Comparison of ENCODE assay signal across 21 cellular contexts in genomic region chr10:73798927-73799563, GRCh38. TPM values are rescaled to one million over a fixed set of nuclear protein-coding genes. Genes with fewer than 3 reads are reported as not detected.
DNase-seq lines count a peak whose midpoint lies in the region; ATAC-seq, FAIRE-seq and TF ChIP-seq lines count a peak whose summit lies in the region.
"Had no signal": no experiment of that assay in that cellular context is flagged by ENCODE, and none has a peak within 500 bp of the region (broad histone marks: within the 10 kb centered on the region; RNA-seq: fewer than 3 reads in every experiment).

No MANE protein-coding gene starts in this region.

- H2AFZ ChIP-seq in GM12878 (ENCODE audit: control insufficient read depth, low read depth, low read length) (no peak overlapping the region), mesenchymal stem cell (ENCODE audit: low read depth, low read length) (no peak overlapping the region)

- H4K91ac ChIP-seq in mesenchymal stem cell (ENCODE audit: low read length) = peak overlapping the region; percentile 18

- no peak for TF ChIP-seq CTCF in GM12878 (IDR thresholded peaks at IDR 0.05 in 2 of 3, conservative IDR thresholded peaks at IDR 0.05 in 1 of 3; ENCODE audit: control insufficient read depth in 2 of 3, extremely low read depth in 1 of 3, insufficient read depth in 1 of 3, low read depth in 3 of 3, low read length in 3 of 3)

- no peak overlapping the region for H4K8ac ChIP-seq in mesenchymal stem cell (ENCODE audit: low read length)

- H3K4me2 ChIP-seq in GM12878 (ENCODE audit: control insufficient read depth, insufficient read depth) (no peak overlapping the region), mesenchymal stem cell (ENCODE audit: low read length, poor library complexity, severe bottlenecking) (no peak overlapping the region)

- TF ChIP-seq POLR2A in GM12878 (IDR thresholded peaks at IDR 0.05; ENCODE audit: low read depth, low read length) = peak; percentile 74

- no TSS peak for BruUV-seq in GM12878 (replicated peaks; lab: Mats Ljungman, UMichigan)

- H2BK12ac ChIP-seq in mesenchymal stem cell (ENCODE audit: low read length in 2 of 2) = no peak overlapping the region

- H3K4me3 ChIP-seq in GM12878 (no peak overlapping the region), mesenchymal stem cell (ENCODE audit: insufficient read depth in 1 of 2, low read depth in 1 of 2, low read length in 2 of 2) (no peak overlapping the region), aorta (ENCODE audit: low read length in 2 of 2) (no peak overlapping the region)
- H3K4me3 ChIP-seq: dorsolateral prefrontal cortex, esophagus squamous epithelium, lung, psoas muscle, stomach had no signal

- no peak overlapping the region for H2BK5ac ChIP-seq in mesenchymal stem cell (ENCODE audit: low read depth, low read length, poor library complexity, severe bottlenecking)

- no peak overlapping the region for H3K14ac ChIP-seq in mesenchymal stem cell (ENCODE audit: low read length in 2 of 2)

- H3K27ac ChIP-seq in GM12878 (ENCODE audit: control insufficient read depth, insufficient read depth) (no peak overlapping the region), mesenchymal stem cell (ENCODE audit: low read length, poor library complexity, severe bottlenecking) (no peak overlapping the region), aorta (ENCODE audit: low read depth in 1 of 2, low read length in 2 of 2) (no peak overlapping the region)
- H3K27ac ChIP-seq: esophagus squamous epithelium, psoas muscle, stomach had no signal

- DNase-seq in Right ventricle myocardium inferior (ENCODE audit: missing footprints) = no peak
- no peak for DNase-seq in cardiac septum (ENCODE audit: low spot score)
- no peak for DNase-seq in GM12878 (ENCODE audit: low read depth, low spot score)
- DNase-seq in mesenchymal stem cell = no peak
- DNase-seq in aorta = peak; percentile 43 to 71
- DNase-seq in activated CD4-positive, alpha-beta T cell treated with anti-CD3 and anti-CD28 coated beads, Interleukin-2, amount 50 U/mL, for 1 hour = no peak
- DNase-seq in activated CD4-positive, alpha-beta T cell treated with anti-CD3 and anti-CD28 coated beads for 1 hour = no peak
- no peak for DNase-seq in activated naive CD4-positive, alpha-beta T cell (lab: John Stamatoyannopoulos, UW)
- DNase-seq: ACHN; activated naive CD4-positive, alpha-beta T cell treated with anti-CD3 and anti-CD28 coated beads, Interleukin-2, amount 10 ng/mL, durations not matched to agents 7 days and 5 days; EL; esophagus squamous epithelium; naive B cell; NCI-H1694; NCI-H345; NK-92 treated with Interleukin-12 subunit alpha and Interleukin-12 subunit beta, amount 100 ng/mL, for 24 hours; RPMI8226; stomach had no signal

- no peak for FAIRE-seq in GM12878 (lab: Jason Lieb, UNC)

- peak overlapping the region in 1 of 2 experiments; percentile 13 for H3K18ac ChIP-seq in mesenchymal stem cell (ENCODE audit: low read depth in 1 of 2, low read length in 2 of 2)

- H3K9ac ChIP-seq in GM12878 (ENCODE audit: control insufficient read depth, insufficient read depth, low read length) (no peak overlapping the region), mesenchymal stem cell (ENCODE audit: low read length) (no peak overlapping the region)

- ATAC-seq in Right ventricle myocardium inferior = peak; percentile 14
- no peak for ATAC-seq in GM12878
- ATAC-seq in aorta (ENCODE audit: low FRiP score) = no peak

- H4K20me1 ChIP-seq in GM12878 (ENCODE audit: control insufficient read depth, insufficient read depth) = no peaks in the 10 kb centered on the region

- POLR2A ChIA-PET in GM12878 (lab: Charles Lee) = interaction anchor here (1.4 to 1.9 kb wide), 2 partner anchors 11 kb away, joined by 5 to 7 read pairs; no protein-coding TSS in a partner anchor

- no peak overlapping the region for H2AK5ac ChIP-seq in mesenchymal stem cell (ENCODE audit: low read length, severe bottlenecking)

- no peak for TF ChIP-seq EP300 in GM12878 (IDR thresholded peaks at IDR 0.05; ENCODE audit: borderline replicate concordance in 1 of 2, control insufficient read depth in 1 of 2, low read depth in 2 of 2, low read length in 2 of 2)

- no peak for TF ChIP-seq RAD21 in GM12878 (IDR thresholded peaks at IDR 0.05; ENCODE audit: insufficient read depth, low read depth, low read length)

- RAD21 ChIA-PET in GM12878 (lab: Charles Lee; ENCODE audit: unreplicated experiment) = no interaction called here

- H3K4me1 ChIP-seq in GM12878 (ENCODE audit: control insufficient read depth, insufficient read depth, low read length) = peaks cover 13% of the 10 kb centered on the region
- peaks cover 2% of the 10 kb centered on the region for H3K4me1 ChIP-seq in mesenchymal stem cell (ENCODE audit: control insufficient read depth, insufficient read depth, low read depth, low read length)
- H3K4me1 ChIP-seq in aorta (ENCODE audit: control insufficient read depth in 1 of 2, insufficient read depth in 2 of 2, low read length in 2 of 2) = no peaks in the 10 kb centered on the region
- H3K4me1 ChIP-seq: psoas muscle had no signal

- no peaks in the 10 kb centered on the region for H3K9me3 ChIP-seq in GM12878 (replicated peaks; ENCODE audit: control insufficient read depth, insufficient read depth, low read length)
- no peaks in the 10 kb centered on the region for H3K9me3 ChIP-seq in mesenchymal stem cell (ENCODE audit: control insufficient read depth, low read length)
- no peaks in the 10 kb centered on the region for H3K9me3 ChIP-seq in aorta (ENCODE audit: control insufficient read depth, low read length)
- H3K9me3 ChIP-seq: esophagus squamous epithelium, psoas muscle, stomach had no signal

- intact Hi-C loops in Right ventricle myocardium inferior (cut with DNase I) (no loop called here), cardiac septum (cut with DNase I) (no loop called here), GM12878 (cut with micrococcal nuclease; ENCODE audit: unreplicated experiment) (no loop called here), aorta (cut with DNase I) (no loop called here)

- CTCF ChIA-PET in GM12878 (lab: Yijun Ruan, JAX) = no interaction called here

- H3K4ac ChIP-seq in mesenchymal stem cell (ENCODE audit: low read depth in 1 of 2, low read length in 2 of 2) = no peak overlapping the region

- in situ Hi-C loops in GM12878 (cut with MboI) = no loop called here

- H2BK120ac ChIP-seq in mesenchymal stem cell (ENCODE audit: low read depth, low read length) = no peak overlapping the region

- no peak overlapping the region for H3K23ac ChIP-seq in mesenchymal stem cell (ENCODE audit: low read length in 2 of 2)

- WGBS in GM12878 (ENCODE audit: insufficient coverage, insufficient replicate concordance, low lambda C conversion rate, missing lambda C conversion rate) = 92% methylated on average over 10 of the region's 10 CpGs
- WGBS in mesenchymal stem cell = 98% methylated on average over 8 of the region's 10 CpGs
- 71 to 78% methylated on average over 9 to 10 of the region's 10 CpGs for WGBS in aorta, 2 donors

- H3K27me3 ChIP-seq in GM12878 (replicated peaks in 1 of 2; ENCODE audit: control insufficient read depth in 2 of 2, insufficient read depth in 2 of 2, low read length in 1 of 2) (no peaks in the 10 kb centered on the region), mesenchymal stem cell (ENCODE audit: control insufficient read depth in 1 of 2, insufficient read depth in 1 of 2, low read length in 2 of 2) (no peaks in the 10 kb centered on the region), aorta (ENCODE audit: control insufficient read depth in 1 of 2, insufficient read depth in 2 of 2, low read length in 1 of 2) (no peaks in the 10 kb centered on the region)
- H3K27me3 ChIP-seq: dorsolateral prefrontal cortex, esophagus squamous epithelium, stomach had no signal

- no peak overlapping the region for H2BK15ac ChIP-seq in mesenchymal stem cell (ENCODE audit: low read depth, poor library complexity, severe bottlenecking)

- no peaks in the 10 kb centered on the region; the same call in 1 of the 2 replicates for H3K79me2 ChIP-seq in GM12878 (ENCODE audit: control insufficient read depth, insufficient read depth, low read length)

- SMC1A ChIA-PET in GM12878 (lab: Charles Lee; ENCODE audit: uncharacterized antibody, unreplicated experiment) = no interaction called here

- H3K36me3 ChIP-seq in GM12878 (ENCODE audit: control insufficient read depth in 2 of 2, insufficient read depth in 2 of 2, low read length in 1 of 2) (peaks cover 13 to 33% of the 10 kb centered on the region in 2 experiments), mesenchymal stem cell (ENCODE audit: control insufficient read depth in 1 of 2, insufficient read depth in 2 of 2, low read depth in 1 of 2, low read length in 2 of 2) (peaks cover 87 to 96% of the 10 kb centered on the region in 2 experiments), aorta (ENCODE audit: control insufficient read depth in 1 of 2, insufficient read depth in 2 of 2, low read length in 1 of 2) (peaks cover 0 to 19% of the 10 kb centered on the region in 2 donors)

- H3K79me1 ChIP-seq in mesenchymal stem cell (replicated peaks; ENCODE audit: low read length, poor library complexity, severe bottlenecking) = no peaks in the 10 kb centered on the region

RNA-seq across cellular contexts. Expression of gene NDST2, which starts 12.4 kb away (rescaled TPM):
- 10.5 TPM for total RNA-seq in Right ventricle myocardium inferior
- 16.0 TPM for total RNA-seq in cardiac septum
- total RNA-seq in GM12878 (2013; cell fraction: nucleolus; rRNA removed) = 57.1 and 85.9 TPM in 2 replicates
- total RNA-seq in GM12878 (2014; rRNA removed) = 18.0 and 18.8 TPM in 2 replicates
- 8.9 and 10.1 TPM in 2 replicates for total RNA-seq in GM12878 (2014; rRNA removed; fragmentation: Illumina TruSeq; extraction: Trizol)
- total RNA-seq in GM12878 (2021) = 34.3 and 35.2 TPM in 2 replicates
- 19.1 TPM for polyA plus RNA-seq in GM12878 (2011; ENCODE audit: low read depth)
- 23.8 and 31.1 TPM in 2 replicates for polyA plus RNA-seq in GM12878 (2011; rRNA removed)
- 24.8 and 31.5 TPM in 2 replicates for polyA plus RNA-seq in GM12878 (2011; cell fraction: cytosol; rRNA removed)
- 81.5 and 88.2 TPM in 2 replicates for polyA plus RNA-seq in GM12878 (2011; cell fraction: nucleus; rRNA removed)
- polyA plus RNA-seq in GM12878 (2012) = 19.5 and 19.8 TPM in 2 replicates
- polyA plus RNA-seq in GM12878 (2014; fragmentation: Illumina TruSeq; extraction: Trizol) = 16.6 and 22.6 TPM in 2 replicates
- 1 to 10 TPM; 2.2 to 3.0 TPM for polyA plus RNA-seq in GM12878 (2014; fragmentation: Nextera tagmentation; extraction: Ambion mirVana)
- polyA plus RNA-seq in GM12878 (2014; rRNA removed) = 31.3 and 34.7 TPM in 2 replicates
- polyA plus RNA-seq in GM12878 (2016; fragmentation: Nextera tagmentation; extraction: Ambion mirVana) = 10 to 100 TPM; 22.7 to 24.0 TPM
- 26.0 and 29.3 TPM in 2 replicates for polyA minus RNA-seq in GM12878 (2011; rRNA and poly(A)+ RNA removed)
- 11.8 and 16.4 TPM in 2 replicates for polyA minus RNA-seq in GM12878 (2011; cell fraction: cytosol; rRNA and poly(A)+ RNA removed)
- polyA minus RNA-seq in GM12878 (2011; cell fraction: nucleus; rRNA and poly(A)+ RNA removed) = 36.6 and 66.7 TPM in 2 replicates
- 16.6 TPM for polyA plus RNA-seq in mesenchymal stem cell (2013, experiment 1 of 2)
- polyA plus RNA-seq in mesenchymal stem cell (2013, experiment 2 of 2) = 16.7 TPM
- total RNA-seq in aorta = 10 to 100 TPM; 31.9 to 55.6 TPM
- 10 to 100 TPM in 1 of 2 donors, 1 to 10 TPM in 1; 2.1 to 23.2 TPM for polyA plus RNA-seq in aorta

RNA-seq across cellular contexts. Expression of gene ZSWIM8, which starts 13.6 kb away (rescaled TPM):
- total RNA-seq in Right ventricle myocardium inferior (45.3 TPM), cardiac septum (57.1 TPM), GM12878 (2014; rRNA removed) (23.9 and 30.8 TPM in 2 replicates), GM12878 (2014; rRNA removed; fragmentation: Illumina TruSeq; extraction: Trizol) (16.4 and 18.7 TPM in 2 replicates), GM12878 (2021) (45.4 and 47.9 TPM in 2 replicates), aorta (100 to 1,000 TPM; 116 to 137 TPM)
- 75.9 and 86.5 TPM in 2 replicates for total RNA-seq in GM12878 (2013; cell fraction: nucleolus; rRNA removed)
- polyA plus RNA-seq in GM12878 (2011; ENCODE audit: low read depth) = 79.3 TPM
- polyA plus RNA-seq in GM12878 (2011; rRNA removed) (17.5 and 44.6 TPM in 2 replicates), GM12878 (2014; fragmentation: Illumina TruSeq; extraction: Trizol) (15.3 and 31.5 TPM in 2 replicates), GM12878 (2014; fragmentation: Nextera tagmentation; extraction: Ambion mirVana) (1 to 10 TPM; 7.8 to 8.5 TPM), GM12878 (2014; rRNA removed) (47.1 and 48.8 TPM in 2 replicates), GM12878 (2016; fragmentation: Nextera tagmentation; extraction: Ambion mirVana) (10 to 100 TPM; 14.0 to 15.1 TPM), aorta (100 to 1,000 TPM in 1 of 2 donors, 10 to 100 TPM in 1; 75.1 to 314 TPM)
- 39.4 and 62.6 TPM in 2 replicates for polyA plus RNA-seq in GM12878 (2011; cell fraction: cytosol; rRNA removed)
- 436 and 485 TPM in 2 replicates for polyA plus RNA-seq in GM12878 (2011; cell fraction: nucleus; rRNA removed)
- polyA plus RNA-seq in GM12878 (2012) = 58.6 and 83.1 TPM in 2 replicates
- polyA minus RNA-seq in GM12878 (2011; rRNA and poly(A)+ RNA removed) = 36.3 and 63.7 TPM in 2 replicates
- 23.0 and 27.1 TPM in 2 replicates for polyA minus RNA-seq in GM12878 (2011; cell fraction: cytosol; rRNA and poly(A)+ RNA removed)
- 43.3 and 67.1 TPM in 2 replicates for polyA minus RNA-seq in GM12878 (2011; cell fraction: nucleus; rRNA and poly(A)+ RNA removed)
- polyA plus RNA-seq in mesenchymal stem cell (2013, experiment 1 of 2) = 89.1 TPM
- polyA plus RNA-seq in mesenchymal stem cell (2013, experiment 2 of 2) = 80.7 TPM

RNA-seq across cellular contexts. Expression of gene CHCHD1, which starts 17.2 kb away (rescaled TPM):
- total RNA-seq in Right ventricle myocardium inferior (30.8 TPM), cardiac septum (19.5 TPM), GM12878 (2014; rRNA removed) (74.3 and 77.4 TPM in 2 replicates), GM12878 (2014; rRNA removed; fragmentation: Illumina TruSeq; extraction: Trizol) (42.8 and 47.5 TPM in 2 replicates), GM12878 (2021) (35.0 and 36.9 TPM in 2 replicates), aorta (10 to 100 TPM; 13.2 to 13.7 TPM)
- total RNA-seq in GM12878 (2013; cell fraction: nucleolus; rRNA removed) = 14.8 and 16.7 TPM in 2 replicates
- 34.4 TPM for polyA plus RNA-seq in GM12878 (2011; ENCODE audit: low read depth)
- polyA plus RNA-seq in GM12878 (2011; rRNA removed) (56.7 and 69.0 TPM in 2 replicates), GM12878 (2014; fragmentation: Illumina TruSeq; extraction: Trizol) (25.3 and 42.4 TPM in 2 replicates), GM12878 (2014; fragmentation: Nextera tagmentation; extraction: Ambion mirVana) (10 to 100 TPM; 69.5 to 81.4 TPM), GM12878 (2014; rRNA removed) (70.4 and 79.4 TPM in 2 replicates), GM12878 (2016; fragmentation: Nextera tagmentation; extraction: Ambion mirVana) (100 to 1,000 TPM; 127 to 132 TPM), aorta (10 to 100 TPM; 30.2 to 58.9 TPM)
- 33.0 and 46.8 TPM in 2 replicates for polyA plus RNA-seq in GM12878 (2011; cell fraction: cytosol; rRNA removed)
- polyA plus RNA-seq in GM12878 (2011; cell fraction: nucleus; rRNA removed) = 22.6 and 27.4 TPM in 2 replicates
- 51.6 and 59.8 TPM in 2 replicates for polyA plus RNA-seq in GM12878 (2012)
- polyA minus RNA-seq in GM12878 (2011; rRNA and poly(A)+ RNA removed) = 8.9 and 9.4 TPM in 2 replicates
- polyA minus RNA-seq in GM12878 (2011; cell fraction: cytosol; rRNA and poly(A)+ RNA removed) = 6.3 and 7.2 TPM in 2 replicates
- polyA minus RNA-seq in GM12878 (2011; cell fraction: nucleus; rRNA and poly(A)+ RNA removed) = 6.5 and 8.9 TPM in 2 replicates
- polyA plus RNA-seq in mesenchymal stem cell (2013, experiment 1 of 2) = 112 TPM
- 116 TPM for polyA plus RNA-seq in mesenchymal stem cell (2013, experiment 2 of 2)

RNA-seq across cellular contexts. Expression of gene SEC24C, which starts 54.9 kb away (rescaled TPM):
- total RNA-seq in Right ventricle myocardium inferior = 46.4 TPM
- total RNA-seq in cardiac septum = 55.1 TPM
- total RNA-seq in GM12878 (2013; cell fraction: nucleolus; rRNA removed) = 64.1 and 66.3 TPM in 2 replicates
- total RNA-seq in GM12878 (2014; rRNA removed) = 96.9 and 117 TPM in 2 replicates
- total RNA-seq in GM12878 (2014; rRNA removed; fragmentation: Illumina TruSeq; extraction: Trizol) = 43.4 and 48.2 TPM in 2 replicates
- 91.7 and 99.9 TPM in 2 replicates for total RNA-seq in GM12878 (2021)
- 68.9 TPM for polyA plus RNA-seq in GM12878 (2011; ENCODE audit: low read depth)
- polyA plus RNA-seq in GM12878 (2011; rRNA removed) = 52.3 and 110 TPM in 2 replicates
- polyA plus RNA-seq in GM12878 (2011; cell fraction: cytosol; rRNA removed) = 97.2 and 105 TPM in 2 replicates
- 176 and 190 TPM in 2 replicates for polyA plus RNA-seq in GM12878 (2011; cell fraction: nucleus; rRNA removed)
- 92.4 and 93.2 TPM in 2 replicates for polyA plus RNA-seq in GM12878 (2012)
- 67.7 and 81.5 TPM in 2 replicates for polyA plus RNA-seq in GM12878 (2014; fragmentation: Illumina TruSeq; extraction: Trizol)
- polyA plus RNA-seq in GM12878 (2014; fragmentation: Nextera tagmentation; extraction: Ambion mirVana) = 10 to 100 TPM; 12.7 to 18.8 TPM
- 73.6 and 82.1 TPM in 2 replicates for polyA plus RNA-seq in GM12878 (2014; rRNA removed)
- polyA plus RNA-seq in GM12878 (2016; fragmentation: Nextera tagmentation; extraction: Ambion mirVana) = 10 to 100 TPM; 71.3 to 74.1 TPM
- polyA minus RNA-seq in GM12878 (2011; rRNA and poly(A)+ RNA removed) = 135 and 166 TPM in 2 replicates
- polyA minus RNA-seq in GM12878 (2011; cell fraction: cytosol; rRNA and poly(A)+ RNA removed) = 47.8 and 49.1 TPM in 2 replicates
- polyA minus RNA-seq in GM12878 (2011; cell fraction: nucleus; rRNA and poly(A)+ RNA removed) = 30.5 and 46.2 TPM in 2 replicates
- polyA plus RNA-seq in mesenchymal stem cell (2013, experiment 1 of 2) = 39.6 TPM
- polyA plus RNA-seq in mesenchymal stem cell (2013, experiment 2 of 2) = 36.9 TPM
- total RNA-seq in aorta = 10 to 100 TPM; 61.4 to 69.3 TPM
- polyA plus RNA-seq in aorta = 10 to 100 TPM; 13.5 to 49.4 TPM

Comparison
In these comparisons a context has a peak if more than half of its experiments do, and no peak if none do; other contexts are left out.
1. DNase-seq: peak in aorta (2 of 2); none in Right ventricle myocardium inferior (single experiment), cardiac septum (single experiment), GM12878 (single experiment), mesenchymal stem cell (single experiment), activated CD4-positive, alpha-beta T cell treated with anti-CD3 and anti-CD28 coated beads, Interleukin-2, amount 50 U/mL, for 1 hour (single experiment), activated CD4-positive, alpha-beta T cell treated with anti-CD3 and anti-CD28 coated beads for 1 hour (single experiment) and activated naive CD4-positive, alpha-beta T cell (0 of 4).